ENCODE assay signal across 14 cellular contexts in the genomic region with DNA sequence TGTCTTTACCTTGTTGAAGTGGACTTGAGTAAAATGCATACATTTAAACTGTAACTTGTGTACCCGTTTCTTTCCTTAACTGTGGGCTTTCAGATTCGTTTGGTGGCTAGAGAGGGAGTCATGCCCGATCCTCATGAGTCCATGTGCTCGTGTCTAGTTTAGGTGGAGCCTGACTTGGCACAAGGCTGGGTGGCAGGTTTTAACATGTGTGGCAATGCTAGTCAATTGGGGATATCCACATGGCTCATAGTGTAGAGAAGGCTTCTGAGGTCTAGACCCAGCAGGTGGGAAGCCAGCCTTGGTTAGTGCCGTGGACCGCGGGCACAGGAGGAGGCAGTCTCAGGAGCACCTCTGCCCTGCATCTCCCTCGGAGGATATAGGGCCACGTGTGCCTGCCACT. TPM values are rescaled to one million over a fixed set of nuclear protein-coding genes. Genes with fewer than 3 reads are reported as not detected.
DNase-seq lines count a peak whose midpoint lies in the region; ATAC-seq and TF ChIP-seq lines count a peak whose summit lies in the region.
"Had no signal": no experiment of that assay in that cellular context is flagged by ENCODE, and none has a peak within 500 bp of the region (broad histone marks: within the 10 kb centered on the region; RNA-seq: fewer than 3 reads in every experiment).

No MANE protein-coding gene starts in this region.

- no peaks in the 10 kb centered on the region for H3K27me3 Mint-ChIP-seq in MCF 10A (ENCODE audit: insufficient read depth, unreplicated experiment)
- H3K27me3 Mint-ChIP-seq in stimulated activated naive B cell treated with anti-CD40 and anti-IgM and Interleukin-4, amounts not matched to agents 10 μg/mL and 1 μg/mL and 100 μg/mL, for 72 hours = peaks cover 0 to 3% of the 10 kb centered on the region in 2 donors
- H3K27me3 Mint-ChIP-seq in T-helper 2 cell treated with Interferon-gamma antibody and Interleukin-4, amounts not matched to agents 5 μg/mL and 100 μg/mL, for 36 hours (ENCODE audit: low read depth) = no peaks in the 10 kb centered on the region

- H3K4me1 Mint-ChIP-seq in MCF 10A (ENCODE audit: insufficient read depth, unreplicated experiment) = peaks cover 6% of the 10 kb centered on the region
- H3K4me1 Mint-ChIP-seq in stimulated activated naive B cell treated with anti-CD40 and anti-IgM and Interleukin-4, amounts not matched to agents 10 μg/mL and 1 μg/mL and 100 μg/mL, for 72 hours = peaks cover 41 to 77% of the 10 kb centered on the region in 2 donors
- H3K4me1 Mint-ChIP-seq in T-helper 2 cell treated with Interferon-gamma antibody and Interleukin-4, amounts not matched to agents 5 μg/mL and 100 μg/mL, for 36 hours (ENCODE audit: low read depth) = peaks cover 41% of the 10 kb centered on the region

- no peaks in the 10 kb centered on the region for H3K9me3 Mint-ChIP-seq in MCF 10A (ENCODE audit: unreplicated experiment)
- no peaks in the 10 kb centered on the region for H3K9me3 Mint-ChIP-seq in stimulated activated naive B cell treated with anti-CD40 and anti-IgM and Interleukin-4, amounts not matched to agents 10 μg/mL and 1 μg/mL and 100 μg/mL, for 72 hours
- H3K9me3 Mint-ChIP-seq in T-helper 2 cell treated with Interferon-gamma antibody and Interleukin-4, amounts not matched to agents 5 μg/mL and 100 μg/mL, for 36 hours = no peaks in the 10 kb centered on the region

- no peak overlapping the region for H3K4me3 ChIP-seq in breast epithelium
- H3K4me3 ChIP-seq: cardiac muscle cell, mucosa of descending colon, SK-N-MC, uterus had no signal

- POLR2A ChIA-PET in MCF 10A (lab: Yijun Ruan, JAX) = interaction anchor here (0.7 kb wide), 1 partner anchor 17 kb away, joined by 3 read pairs; no protein-coding TSS in a partner anchor

- no peak overlapping the region for H3K27ac Mint-ChIP-seq in MCF 10A (ENCODE audit: low read depth, unreplicated experiment)
- H3K27ac Mint-ChIP-seq in stimulated activated naive B cell treated with anti-CD40 and anti-IgM and Interleukin-4, amounts not matched to agents 10 μg/mL and 1 μg/mL and 100 μg/mL, for 72 hours = peak overlapping the region; percentile 86
- no peak overlapping the region for H3K27ac Mint-ChIP-seq in T-helper 2 cell treated with Interferon-gamma antibody and Interleukin-4, amounts not matched to agents 5 μg/mL and 100 μg/mL, for 36 hours

- CTCF ChIA-PET in MCF 10A (lab: Yijun Ruan, JAX) = interaction anchor here (0.5 to 1.5 kb wide), 4 partner anchors 12 to 366 kb away, joined by 3 to 6 read pairs (median 4); no protein-coding TSS in a partner anchor

- no TSS peak for BruUV-seq in MCF 10A (replicated peaks; lab: Mats Ljungman, UMichigan)

- H3K4me1 ChIP-seq in breast epithelium = no peaks in the 10 kb centered on the region
- H3K4me1 ChIP-seq: BE2C, uterus had no signal

- no peak for TF ChIP-seq POLR2A in breast epithelium (IDR thresholded peaks at IDR 0.05)

- TF ChIP-seq CTCF in MCF 10A (IDR thresholded peaks at IDR 0.05; ENCODE audit: unreplicated experiment) (no peak), breast epithelium (IDR thresholded peaks at IDR 0.05) (no peak)

- ATAC-seq in stimulated activated naive B cell treated with anti-CD40 and anti-IgM and Interleukin-4, amounts not matched to agents 10 μg/mL and 1 μg/mL and 100 μg/mL, for 72 hours (replicated peaks) = no peak
- no peak for ATAC-seq in GM19452 (IDR thresholded peaks at IDR 0.05; ENCODE audit: unreplicated experiment)
- ATAC-seq: mucosa of descending colon had no signal

- peaks cover 5% of the 10 kb centered on the region for H3K36me3 Mint-ChIP-seq in MCF 10A (ENCODE audit: insufficient read depth, unreplicated experiment)
- peaks cover 32 to 41% of the 10 kb centered on the region in 2 donors for H3K36me3 Mint-ChIP-seq in stimulated activated naive B cell treated with anti-CD40 and anti-IgM and Interleukin-4, amounts not matched to agents 10 μg/mL and 1 μg/mL and 100 μg/mL, for 72 hours
- H3K36me3 Mint-ChIP-seq in T-helper 2 cell treated with Interferon-gamma antibody and Interleukin-4, amounts not matched to agents 5 μg/mL and 100 μg/mL, for 36 hours (ENCODE audit: low read depth) = peaks cover 28% of the 10 kb centered on the region

- intact Hi-C loops in MCF 10A (cut with micrococcal nuclease) = no loop called here
- intact Hi-C loops in breast epithelium (cut with DNase I; ENCODE audit: low total_unique reads) = no loop called here
- intact Hi-C loops in head of caudate nucleus (cut with DNase I) = no loop called here

- no peak overlapping the region for H3K27ac ChIP-seq in breast epithelium
- H3K27ac ChIP-seq: cardiac muscle cell, SK-N-MC, uterus had no signal

- DNase-seq in MCF 10A (ENCODE audit: unreplicated experiment) (peak; percentile 47), breast epithelium (ENCODE audit: low spot score in 2 of 2) (no peak), NCI-H1105 treated with DMSO at 0.1 percent for 48 hours (lab: John Stamatoyannopoulos, UW) (peak; percentile 16), cortex of kidney (lab: John Stamatoyannopoulos, UW) (peak; percentile 1), head of caudate nucleus (no peak)
- no peak for DNase-seq in stimulated activated naive B cell treated with anti-CD40 and anti-IgM and Interleukin-4, amounts not matched to agents 10 μg/mL and 1 μg/mL and 100 μg/mL, for 72 hours
- DNase-seq in T-helper 2 cell treated with Interferon-gamma antibody and Interleukin-4, amounts not matched to agents 5 μg/mL and 100 μg/mL, for 36 hours (ENCODE audit: low spot score) = no peak
- DNase-seq: BE2C, kidney, mucosa of descending colon, uterus had no signal

- H3K27me3 ChIP-seq in breast epithelium = peaks cover 0 to 20% of the 10 kb centered on the region in 2 donors
- H3K27me3 ChIP-seq: BE2C, cardiac muscle cell, uterus had no signal

- H3K4me3 Mint-ChIP-seq in MCF 10A (ENCODE audit: unreplicated experiment) = no peak overlapping the region
- H3K4me3 Mint-ChIP-seq in stimulated activated naive B cell treated with anti-CD40 and anti-IgM and Interleukin-4, amounts not matched to agents 10 μg/mL and 1 μg/mL and 100 μg/mL, for 72 hours = no peak overlapping the region
- H3K4me3 Mint-ChIP-seq in T-helper 2 cell treated with Interferon-gamma antibody and Interleukin-4, amounts not matched to agents 5 μg/mL and 100 μg/mL, for 36 hours = no peak overlapping the region

- H3K36me3 ChIP-seq in breast epithelium = no peaks in the 10 kb centered on the region
- H3K36me3 ChIP-seq: BE2C, cardiac muscle cell, uterus had no signal

- no peaks in the 10 kb centered on the region for H3K9me3 ChIP-seq in breast epithelium
- H3K9me3 ChIP-seq: BE2C, mucosa of descending colon, uterus had no signal

RNA-seq across cellular contexts. Expression of a gene that starts 48.5 kb away (rescaled TPM):
- total RNA-seq in MCF 10A (2022) = 7.3 and 9.3 TPM in 2 replicates
- total RNA-seq in breast epithelium = 1 to 10 TPM; 2.9 to 4.7 (median 3.7) TPM

Comparison
In these comparisons a context has a peak if more than half of its experiments do, and no peak if none do; other contexts are left out.
1. DNase-seq: peak in MCF 10A (single experiment), NCI-H1105 treated with DMSO at 0.1 percent for 48 hours (single experiment) and cortex of kidney (single experiment); none in breast epithelium (0 of 2), stimulated activated naive B cell treated with anti-CD40 and anti-IgM and Interleukin-4, amounts not matched to agents 10 μg/mL and 1 μg/mL and 100 μg/mL, for 72 hours (single experiment), head of caudate nucleus (0 of 42) and T-helper 2 cell treated with Interferon-gamma antibody and Interleukin-4, amounts not matched to agents 5 μg/mL and 100 μg/mL, for 36 hours (single experiment).